In the genomic region with DNA sequence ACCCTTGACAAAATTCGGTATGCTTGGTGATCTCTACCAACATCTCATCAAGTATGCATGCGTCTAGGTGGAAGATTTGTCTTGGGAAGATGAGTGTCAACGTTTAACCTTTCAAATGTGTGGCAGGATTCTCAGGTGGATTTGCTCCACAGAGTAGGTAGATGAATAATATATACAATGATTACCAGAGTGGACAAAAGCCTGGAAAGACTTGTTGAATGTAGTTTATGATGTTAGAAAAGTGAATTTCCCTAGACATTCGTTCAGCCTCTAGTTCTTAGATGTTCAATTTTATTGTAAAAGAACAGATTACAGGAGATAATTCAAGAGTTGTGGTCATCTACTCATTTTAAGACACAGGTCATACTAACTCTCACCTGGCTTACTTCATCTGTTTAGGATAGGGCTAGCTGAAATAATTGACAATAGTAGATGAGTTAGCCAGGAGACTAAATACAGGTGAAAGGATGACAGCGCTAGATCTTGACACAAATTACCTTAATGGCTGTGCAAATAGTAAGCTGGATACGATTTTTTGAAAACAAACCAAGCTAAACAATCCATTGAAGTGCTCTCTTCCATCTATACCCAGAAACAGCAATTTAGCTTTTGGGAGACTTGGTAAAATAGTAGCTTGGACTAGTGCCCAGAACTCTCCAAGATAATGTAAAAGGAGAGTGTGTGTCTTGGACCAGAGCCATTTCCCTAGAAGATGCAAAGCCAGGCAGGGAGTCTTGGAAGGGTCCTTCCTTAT, we compare ENCODE assay signal across 14 cellular contexts.
DNase-seq lines count a peak whose midpoint lies in the region; ATAC-seq, FAIRE-seq and TF ChIP-seq lines count a peak whose summit lies in the region.
"Had no signal": no experiment of that assay in that cellular context is flagged by ENCODE, and none has a peak within 500 bp of the region (broad histone marks: within the 10 kb centered on the region; RNA-seq: fewer than 3 reads in every experiment).

No MANE protein-coding gene starts in this region.

- no peak for TF ChIP-seq POLR2A in transverse colon (IDR thresholded peaks at IDR 0.05)

- H3K4me1 ChIP-seq in small intestine (ENCODE audit: control insufficient read depth in 2 of 2, insufficient read depth in 1 of 2, low read depth in 1 of 2, low read length in 1 of 2) = no peaks in the 10 kb centered on the region
- H3K4me1 ChIP-seq in transverse colon = peaks cover 0 to 7% (median 0%) of the 10 kb centered on the region in 4 donors

- no peaks in the 10 kb centered on the region for H3K9me3 ChIP-seq in small intestine (ENCODE audit: control insufficient read depth, low read depth)
- no peaks in the 10 kb centered on the region for H3K9me3 ChIP-seq in transverse colon
- H3K9me3 ChIP-seq: SJSA1 had no signal

- TF ChIP-seq EP300 in transverse colon (IDR thresholded peaks at IDR 0.05; ENCODE audit: low read depth) = no peak

- FAIRE-seq in small intestine (lab: Jason Lieb, UNC) = no peak
- FAIRE-seq: GM18507 had no signal

- ATAC-seq in GM21619 (IDR thresholded peaks at IDR 0.05; ENCODE audit: unreplicated experiment) = no peak
- no peak for ATAC-seq in GM21528 (IDR thresholded peaks at IDR 0.05; ENCODE audit: low FRiP score, unreplicated experiment)

- H3K27me3 ChIP-seq in brain microvascular endothelial cell (replicated peaks) (no peaks in the 10 kb centered on the region), small intestine (ENCODE audit: control insufficient read depth in 2 of 2, insufficient read depth in 2 of 2, low read length in 2 of 2) (no peaks in the 10 kb centered on the region), transverse colon (no peaks in the 10 kb centered on the region)

- intact Hi-C loops in transverse colon (cut with DNase I; ENCODE audit: low total_unique reads) = no loop called here

- H3K36me3 ChIP-seq in brain microvascular endothelial cell (replicated peaks) = no peaks in the 10 kb centered on the region
- no peaks in the 10 kb centered on the region for H3K36me3 ChIP-seq in small intestine (ENCODE audit: control insufficient read depth in 2 of 2, insufficient read depth in 2 of 2, low read length in 2 of 2)
- H3K36me3 ChIP-seq in transverse colon = no peaks in the 10 kb centered on the region
- H3K36me3 ChIP-seq: SJSA1 had no signal

- H3K27ac ChIP-seq in brain microvascular endothelial cell (no peak overlapping the region), small intestine (ENCODE audit: low read depth in 1 of 2, low read length in 1 of 2) (no peak overlapping the region), transverse colon (no peak overlapping the region)
- H3K27ac ChIP-seq: 22Rv1, parathyroid adenoma, SJSA1 had no signal

- in situ Hi-C loops in brain microvascular endothelial cell (cut with HindIII; ENCODE audit: low pct_ligation_motif_present, low sequenced_read_pairs) = no loop called here
- in situ Hi-C loops in transverse colon (cut with MboI; ENCODE audit: low pct_ligation_motif_present in 1 of 4, low pct_unique_long_range_greater_than_20kb in 1 of 4, low sequenced_read_pairs in 3 of 4) = no loop called here

- DNase-seq in NCI-H510A treated with DMSO at 0.1 percent for 48 hours (lab: John Stamatoyannopoulos, UW) (peak; percentile 84), NCI-H510A (lab: John Stamatoyannopoulos, UW) (no peak), NCI-H2227 (lab: John Stamatoyannopoulos, UW; ENCODE audit: unreplicated experiment) (peak; percentile 92), brain microvascular endothelial cell (peak; percentile 69), small intestine (peak; percentile 16), transverse colon (no peak)
- DNase-seq: activated CD4-positive, alpha-beta T cell treated with anti-CD3 and anti-CD28 coated beads for 48 hours; activated naive CD4-positive, alpha-beta T cell treated with Interleukin-2 at 50 U/mL for 16 hours had no signal

- WGBS in small intestine, 3 donors = 51 to 60% (median 52%) methylated on average over 6 of the region's 6 CpGs
- WGBS in transverse colon (ENCODE audit: low coverage in 1 of 2), 2 donors = 42 to 52% methylated on average over 5 to 6 of the region's 6 CpGs

- TF ChIP-seq CTCF in brain microvascular endothelial cell (IDR thresholded peaks at IDR 0.05; ENCODE audit: low read depth, low read length, missing control alignments) (no peak), transverse colon (IDR thresholded peaks at IDR 0.05) (no peak)

- H3K4me3 ChIP-seq in brain microvascular endothelial cell (ENCODE audit: low read depth, low read length) = no peak overlapping the region
- no peak overlapping the region for H3K4me3 ChIP-seq in small intestine (ENCODE audit: low read depth in 1 of 2, low read length in 2 of 2)
- H3K4me3 ChIP-seq in transverse colon = no peak overlapping the region
- H3K4me3 ChIP-seq: SJSA1 had no signal

Comparison
In these comparisons a context has a peak if more than half of its experiments do, and no peak if none do; other contexts are left out.
1. DNase-seq: peak in NCI-H510A treated with DMSO at 0.1 percent for 48 hours (single experiment), NCI-H2227 (single experiment), brain microvascular endothelial cell (single experiment) and small intestine (single experiment); none in NCI-H510A (single experiment) and transverse colon (single experiment).